ENCODE assay signal across 20 cellular contexts in the genomic region with DNA sequence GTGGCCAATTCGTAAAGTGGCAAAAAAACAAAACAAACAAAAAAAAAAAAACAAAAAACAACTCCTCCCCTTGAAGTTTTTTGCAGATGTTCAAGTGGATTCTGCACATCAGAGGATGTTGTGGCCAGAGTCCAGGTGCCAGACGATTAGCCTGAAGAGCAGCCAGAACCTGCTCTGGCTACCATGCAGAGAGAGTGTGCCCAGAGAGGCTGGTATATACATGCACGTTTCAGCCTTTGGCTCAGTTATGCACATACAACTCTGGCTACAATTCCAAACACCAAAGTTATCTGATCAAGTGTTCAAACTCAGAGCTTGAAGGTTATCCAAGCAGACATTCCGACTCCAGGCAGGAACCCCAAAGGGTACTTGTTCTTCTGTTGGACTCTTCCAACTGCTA. TPM values are rescaled to one million over a fixed set of nuclear protein-coding genes. Genes with fewer than 3 reads are reported as not detected.
"Had no signal": no experiment of that assay in that cellular context is flagged by ENCODE, and none has a peak within 500 bp of the region (broad histone marks: within the 10 kb centered on the region; RNA-seq: fewer than 3 reads in every experiment).

No MANE protein-coding gene starts in this region.

- H3K9me3 ChIP-seq: adrenal gland, breast epithelium, heart left ventricle, thoracic aorta had no signal

- H3K27me3 ChIP-seq: adrenal gland, breast epithelium, heart left ventricle had no signal

- H3K4me3 Mint-ChIP-seq: activated naive CD8-positive, alpha-beta T cell; activated T-cell treated with anti-CD3 and anti-CD28 coated beads, Interleukin-2, amount 50 U/mL, for 24 hours; activated T-helper 17 cell treated with anti-CD3 and anti-CD28 coated beads, Interleukin-2, amount 50 U/mL, for 72 hours; mesothelial cell of epicardium; naive thymus-derived CD8-positive, alpha-beta T cell; neural progenitor cell; type B pancreatic cell had no signal

- H3K9ac ChIP-seq: neural progenitor cell had no signal

- H3K36me3 ChIP-seq: adrenal gland, breast epithelium, neural progenitor cell had no signal

- H3K9me3 Mint-ChIP-seq: activated T-cell treated with anti-CD3 and anti-CD28 coated beads, Interleukin-2, amount 50 U/mL, for 24 hours; activated T-helper 17 cell treated with anti-CD3 and anti-CD28 coated beads, Interleukin-2, amount 50 U/mL, for 72 hours; mesothelial cell of epicardium; naive thymus-derived CD8-positive, alpha-beta T cell; neural progenitor cell; type B pancreatic cell had no signal

- H3K36me3 Mint-ChIP-seq: mesothelial cell of epicardium; naive thymus-derived CD8-positive, alpha-beta T cell; neural progenitor cell; type B pancreatic cell had no signal

- ATAC-seq: activated T-helper 17 cell treated with anti-CD3 and anti-CD28 coated beads, Interleukin-2, amount 50 U/mL, for 72 hours; left colon; naive thymus-derived CD8-positive, alpha-beta T cell had no signal

- H3K4me2 ChIP-seq: neural progenitor cell had no signal

- H2AFZ ChIP-seq: neural progenitor cell had no signal

- H3K4me1 Mint-ChIP-seq: activated T-helper 17 cell treated with anti-CD3 and anti-CD28 coated beads, Interleukin-2, amount 50 U/mL, for 72 hours; mesothelial cell of epicardium; neural progenitor cell had no signal

- H3K4me3 ChIP-seq: adrenal gland, breast epithelium, coronary artery, heart left ventricle, neural progenitor cell, thoracic aorta had no signal

- H3K4me1 ChIP-seq: adrenal gland, breast epithelium, neural progenitor cell had no signal

- H3K27ac Mint-ChIP-seq: activated naive CD8-positive, alpha-beta T cell; activated T-cell treated with anti-CD3 and anti-CD28 coated beads, Interleukin-2, amount 50 U/mL, for 24 hours; activated T-helper 17 cell treated with anti-CD3 and anti-CD28 coated beads, Interleukin-2, amount 50 U/mL, for 72 hours; mesothelial cell of epicardium; naive thymus-derived CD8-positive, alpha-beta T cell; neural progenitor cell; type B pancreatic cell had no signal

- DNase-seq: activated CD4-positive, alpha-beta T cell treated with anti-CD3 and anti-CD28 coated beads for 1 hour; activated T-cell treated with anti-CD3 and anti-CD28 coated beads, Interleukin-2, amount 50 U/mL, for 24 hours; adrenal gland; heart left ventricle; islet precursor cell; left colon; naive thymus-derived CD8-positive, alpha-beta T cell; retina; stimulated activated CD4-positive, alpha-beta T cell treated with anti-CD3 and anti-CD28 coated beads, Interleukin-4, amount 100 ng/mL, for 24 hours; stimulated activated naive CD4-positive, alpha-beta T cell treated with Interleukin-2 at 50 U/mL for 16 hours; T-helper 1 cell had no signal

- H3K27ac ChIP-seq: adrenal gland, breast epithelium, coronary artery, neural progenitor cell had no signal

RNA-seq across cellular contexts. Expression of gene GGTA1, which starts 34.7 kb away (rescaled TPM):
- total RNA-seq: activated T-helper 17 cell treated with anti-CD3 and anti-CD28 coated beads, Interleukin-2, amount 50 U/mL, for 72 hours; fibroblast of villous mesenchyme; mesothelial cell of epicardium; naive thymus-derived CD8-positive, alpha-beta T cell had no signal
